7 cellular contexts compared by ENCODE assay signal in the genomic region with DNA sequence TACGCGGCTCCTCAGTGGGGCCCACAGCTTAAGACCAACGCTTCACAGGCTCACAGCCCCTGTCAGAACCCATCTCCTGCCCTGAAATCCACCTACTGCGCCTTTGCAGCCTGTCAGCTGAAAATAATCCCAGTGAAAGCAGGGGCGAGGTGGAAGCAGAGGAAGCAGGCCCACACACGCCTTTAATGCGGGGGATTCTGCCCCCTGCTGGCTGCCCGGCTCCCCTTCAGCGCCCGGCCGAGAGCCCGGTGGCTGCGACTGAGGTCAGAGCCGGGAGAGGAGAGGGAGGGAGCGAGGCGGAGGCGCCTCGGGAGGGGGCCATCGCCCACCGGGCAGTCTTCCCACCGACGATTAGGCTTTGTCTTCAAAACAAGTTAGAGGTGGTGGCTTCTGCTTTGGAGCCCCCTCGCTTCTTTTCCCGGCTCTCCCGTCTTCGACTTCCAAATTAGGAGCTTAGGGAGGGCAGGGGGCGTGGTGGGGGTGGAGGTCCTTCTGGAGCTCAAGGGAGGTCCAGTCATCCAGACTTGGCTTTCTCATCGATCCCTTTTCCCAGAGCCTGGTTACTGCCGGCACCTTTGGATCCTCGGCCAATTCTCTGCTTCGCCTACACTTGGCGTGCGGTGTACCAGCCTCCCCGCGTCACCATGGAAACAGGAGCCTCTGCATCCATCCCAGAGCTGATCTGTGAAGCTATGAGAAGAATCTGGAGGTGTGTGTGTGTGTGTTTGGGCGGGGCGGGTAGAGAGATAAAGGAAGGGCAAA. TPM values are rescaled to one million over a fixed set of nuclear protein-coding genes. Genes with fewer than 3 reads are reported as not detected.
DNase-seq lines count a peak whose midpoint lies in the region; ATAC-seq and TF ChIP-seq lines count a peak whose summit lies in the region.

No MANE protein-coding gene starts in this region.

- H3K27ac Mint-ChIP-seq in activated T-cell treated with anti-CD3 and anti-CD28 coated beads, Interleukin-2, amount 50 U/mL, for 72 hours: no peak overlapping the region
- peak overlapping the region in 4 of 10 donors; percentile 8 to 84 (median 52) for H3K27ac Mint-ChIP-seq in naive thymus-derived CD8-positive, alpha-beta T cell

- no peaks in the 10 kb centered on the region for H3K4me1 ChIP-seq in Panc1 (ENCODE audit: control insufficient read depth, insufficient read depth, low read length)

- in situ Hi-C loops in Panc1 (cut with HindIII; ENCODE audit: low pct_unique_long_range_greater_than_20kb, low sequenced_read_pairs): no loop called here

- H3K27me3 Mint-ChIP-seq in activated T-cell treated with anti-CD3 and anti-CD28 coated beads, Interleukin-2, amount 50 U/mL, for 72 hours (ENCODE audit: low read depth): peaks cover 18% of the 10 kb centered on the region
- peaks cover 8 to 26% (median 18%) of the 10 kb centered on the region in 5 donors for H3K27me3 Mint-ChIP-seq in naive thymus-derived CD8-positive, alpha-beta T cell

- H3K4me3 ChIP-seq in Jurkat, Clone E6-1 (ENCODE audit: low read length): no peak overlapping the region; the same call in 1 of the 2 replicates
- H3K4me3 ChIP-seq in Panc1 (ENCODE audit: low read depth in 2 of 2, low read length in 2 of 2) (peak overlapping the region; percentile 18 to 26; a peak in 2 of 4 replicates), fibroblast of mammary gland (ENCODE audit: control insufficient read depth, low read depth, low read length) (peak overlapping the region; percentile 34)

- H3K36me3 Mint-ChIP-seq in activated T-cell treated with anti-CD3 and anti-CD28 coated beads, Interleukin-2, amount 50 U/mL, for 72 hours (ENCODE audit: insufficient read depth in 2 of 2): no peaks in the 10 kb centered on the region
- no peaks in the 10 kb centered on the region for H3K36me3 Mint-ChIP-seq in naive thymus-derived CD8-positive, alpha-beta T cell

- H3K4me3 Mint-ChIP-seq in activated T-cell treated with anti-CD3 and anti-CD28 coated beads, Interleukin-2, amount 50 U/mL, for 72 hours: peak overlapping the region; percentile 13 to 56
- H3K4me3 Mint-ChIP-seq in naive thymus-derived CD8-positive, alpha-beta T cell: peak overlapping the region in 4 of 10 donors; percentile 1 to 41 (median 20)

- peaks cover 4% of the 10 kb centered on the region for H3K27me3 ChIP-seq in Panc1 (ENCODE audit: control insufficient read depth, insufficient read depth, low read length)

- peak; percentile 67 for ATAC-seq in GM18511 (IDR thresholded peaks at IDR 0.05; ENCODE audit: unreplicated experiment)
- peak; percentile 99 for ATAC-seq in Panc1
- peak; percentile 99 for ATAC-seq in activated T-cell treated with anti-CD3 and anti-CD28 coated beads, Interleukin-2, amount 50 U/mL, for 72 hours (replicated peaks in 1 of 2)
- peak; percentile 98 to 100 for ATAC-seq in naive thymus-derived CD8-positive, alpha-beta T cell

- TF ChIP-seq CTCF in Panc1 (IDR thresholded peaks at IDR 0.05): peak; percentile 97
- peak; percentile 81 for TF ChIP-seq CTCF in fibroblast of mammary gland (conservative IDR thresholded peaks at IDR 0.05; ENCODE audit: control insufficient read depth, insufficient read depth, low read depth, low read length)

- CTCF ChIA-PET in Panc1 (lab: Charles Lee): interaction anchor here (0.5 to 3.6 kb wide), 10 partner anchors 9 to 93 kb away, joined by 3 to 55 read pairs (median 4); partner anchors contain the start of genes DDX23 and RND1

- no peaks in the 10 kb centered on the region for H3K36me3 ChIP-seq in Panc1 (ENCODE audit: control insufficient read depth, insufficient read depth, low read length)

- peaks cover 8% of the 10 kb centered on the region for H3K4me1 Mint-ChIP-seq in activated T-cell treated with anti-CD3 and anti-CD28 coated beads, Interleukin-2, amount 50 U/mL, for 72 hours (ENCODE audit: low read depth)
- H3K4me1 Mint-ChIP-seq in naive thymus-derived CD8-positive, alpha-beta T cell: peaks cover 0 to 7% (median 3%) of the 10 kb centered on the region in 4 donors

- no peaks in the 10 kb centered on the region for H3K9me3 ChIP-seq in Panc1 (ENCODE audit: control insufficient read depth, insufficient read depth, low read depth, low read length)

- POLR2A ChIA-PET in Panc1 (lab: Charles Lee): interaction anchor here (0.7 kb wide), 1 partner anchor 47 kb away, joined by 4 read pairs; no protein-coding TSS in a partner anchor
- POLR2A ChIA-PET in naive thymus-derived CD8-positive, alpha-beta T cell (lab: Charles Lee): interaction anchor here (0.6 to 3.6 kb wide), 5 partner anchors 25 to 48 kb away, joined by 3 to 47 read pairs (median 4); partner anchors contain the start of genes DDX23 and RND1

- no TSS peak for BruUV-seq in Panc1 (replicated peaks; lab: Mats Ljungman, UMichigan)

- DNase-seq in Jurkat, Clone E6-1 (ENCODE audit: low read depth, low spot score): peak; percentile 39
- DNase-seq in Panc1 (ENCODE audit: low read depth, low spot score) (peak; percentile 35), fibroblast of mammary gland (ENCODE audit: low read depth) (peak; percentile 63)
- DNase-seq in activated T-cell treated with anti-CD3 and anti-CD28 coated beads, Interleukin-2, amount 50 U/mL, for 72 hours: peak; percentile 80 to 86
- peak; percentile 52 to 80 (median 69) for DNase-seq in naive thymus-derived CD8-positive, alpha-beta T cell
- peak; percentile 24 to 57 for DNase-seq in stimulated activated CD8-positive, alpha-beta memory T cell treated with anti-CD3 and anti-CD28 coated beads, Interleukin-7, amount 100 ng/mL, for 4 hours (ENCODE audit: low read depth in 2 of 2)

- no peaks in the 10 kb centered on the region for H3K9me3 Mint-ChIP-seq in activated T-cell treated with anti-CD3 and anti-CD28 coated beads, Interleukin-2, amount 50 U/mL, for 72 hours
- no peaks in the 10 kb centered on the region for H3K9me3 Mint-ChIP-seq in naive thymus-derived CD8-positive, alpha-beta T cell

- H3K27ac ChIP-seq in Panc1 (ENCODE audit: low read length): no peak overlapping the region

- intact Hi-C loops in Panc1 (cut with micrococcal nuclease; ENCODE audit: unreplicated experiment): loop anchor here (1.0 kb wide), 1 partner anchor 38 kb away; no protein-coding TSS in a partner anchor

RNA-seq across cellular contexts. Expression of gene RND1, which starts 25.2 kb away (rescaled TPM):
- polyA plus RNA-seq in Jurkat, Clone E6-1 (2012; ENCODE audit: insufficient read depth, insufficient read length): 4.1 TPM
- total RNA-seq in Panc1 (2021; ENCODE audit: unreplicated experiment): 0.44 TPM
- polyA plus RNA-seq in Panc1 (2012; ENCODE audit: insufficient read length): 0.68 TPM
- total RNA-seq in activated T-cell treated with anti-CD3 and anti-CD28 coated beads, Interleukin-2, amount 50 U/mL, for 72 hours: 1 to 10 TPM; 4.5 to 5.5 TPM
- total RNA-seq in naive thymus-derived CD8-positive, alpha-beta T cell: 1 to 10 TPM; 3.7 to 3.9 TPM
- polyA plus RNA-seq in naive thymus-derived CD8-positive, alpha-beta T cell: 1 to 10 TPM in 2 of 3 donors, under 1 TPM in 1; 0.15 to 2.1 (median 1.3) TPM

RNA-seq across cellular contexts. Expression of gene FKBP11, which starts 34.5 kb away (rescaled TPM):
- 40.3 TPM for polyA plus RNA-seq in Jurkat, Clone E6-1 (2012; ENCODE audit: insufficient read depth, insufficient read length)
- 21.1 TPM for total RNA-seq in Panc1 (2021; ENCODE audit: unreplicated experiment)
- polyA plus RNA-seq in Panc1 (2012; ENCODE audit: insufficient read length): 12.8 TPM
- total RNA-seq in activated T-cell treated with anti-CD3 and anti-CD28 coated beads, Interleukin-2, amount 50 U/mL, for 72 hours: 100 to 1,000 TPM in 1 of 2 donors, 10 to 100 TPM in 1; 67.9 to 107 TPM
- total RNA-seq in naive thymus-derived CD8-positive, alpha-beta T cell: 10 to 100 TPM; 49.2 to 49.3 TPM
- polyA plus RNA-seq in naive thymus-derived CD8-positive, alpha-beta T cell: 100 to 1,000 TPM; 127 to 151 (median 131) TPM

RNA-seq across cellular contexts. Expression of gene DDX23, which starts 38.9 kb away (rescaled TPM):
- polyA plus RNA-seq in Jurkat, Clone E6-1 (2012; ENCODE audit: insufficient read depth, insufficient read length): 149 TPM
- 130 TPM for total RNA-seq in Panc1 (2021; ENCODE audit: unreplicated experiment)
- 119 TPM for polyA plus RNA-seq in Panc1 (2012; ENCODE audit: insufficient read length)
- 100 to 1,000 TPM in 1 of 2 donors, 10 to 100 TPM in 1; 100.0 to 115 TPM for total RNA-seq in activated T-cell treated with anti-CD3 and anti-CD28 coated beads, Interleukin-2, amount 50 U/mL, for 72 hours
- 100 to 1,000 TPM; 159 to 171 TPM for total RNA-seq in naive thymus-derived CD8-positive, alpha-beta T cell
- 10 to 100 TPM; 27.6 to 52.2 (median 33.8) TPM for polyA plus RNA-seq in naive thymus-derived CD8-positive, alpha-beta T cell
